Comparison of ENCODE assay signal across 8 cellular contexts in genomic region chr2:68643011-68643873, GRCh38. TPM values are rescaled to one million over a fixed set of nuclear protein-coding genes. Genes with fewer than 3 reads are reported as not detected.
DNase-seq lines count a peak whose midpoint lies in the region; ATAC-seq and TF ChIP-seq lines count a peak whose summit lies in the region.

Gene PROKR1, plus strand, starts transcription at chr2:68643579. Its CDS starts 2,243 bp downstream, at chr2:68645822.

- peaks cover 3 to 11% (median 5%) of the 10 kb centered on the region in 4 donors for H3K4me1 ChIP-seq in liver (ENCODE audit: control insufficient read depth in 4 of 4, insufficient read depth in 4 of 4, low read length in 3 of 4)
- peaks cover 14% of the 10 kb centered on the region for H3K4me1 ChIP-seq in suprapubic skin

- no peak for TF ChIP-seq EP300 in suprapubic skin (IDR thresholded peaks at IDR 0.05)

- no peaks in the 10 kb centered on the region for H3K9me3 ChIP-seq in liver (ENCODE audit: control insufficient read depth in 4 of 4, low read length in 3 of 4)
- no peaks in the 10 kb centered on the region for H3K9me3 ChIP-seq in suprapubic skin

- H3K27me3 ChIP-seq in liver (ENCODE audit: control insufficient read depth in 4 of 4, insufficient read depth in 4 of 4, low read length in 3 of 4) (no peaks in the 10 kb centered on the region), suprapubic skin (peaks cover 54% of the 10 kb centered on the region)

- no peak for TF ChIP-seq POLR2A in suprapubic skin (IDR thresholded peaks at IDR 0.05)

- peak; percentile 61 for DNase-seq in NCI-H345 (lab: John Stamatoyannopoulos, UW)
- no peak for DNase-seq in NCI-H345 treated with DMSO at 0.1 percent for 48 hours (lab: John Stamatoyannopoulos, UW; ENCODE audit: unreplicated experiment)
- DNase-seq in NCI-H460 (ENCODE audit: extremely low read depth, low read depth), result peak; percentile 8
- no peak for DNase-seq in central memory CD8-positive, alpha-beta T cell (ENCODE audit: low spot score in 2 of 2)
- DNase-seq in suprapubic skin (ENCODE audit: low spot score in 2 of 2), result no peak

- WGBS in liver, result 2% methylated on average over 86 of the region's 86 CpGs
- 15% methylated on average over 6 of the region's 86 CpGs for WGBS in suprapubic skin

- H3K4me1 Mint-ChIP-seq in central memory CD8-positive, alpha-beta T cell, result no peaks in the 10 kb centered on the region

- TF ChIP-seq RAD21 in liver (IDR thresholded peaks at IDR 0.05), result no peak

- H3K36me3 Mint-ChIP-seq in central memory CD8-positive, alpha-beta T cell (ENCODE audit: insufficient read depth), result no peaks in the 10 kb centered on the region

- peaks cover 10% of the 10 kb centered on the region for H3K9me3 Mint-ChIP-seq in central memory CD8-positive, alpha-beta T cell

- H3K27ac Mint-ChIP-seq in central memory CD8-positive, alpha-beta T cell (ENCODE audit: low read depth), result no peak within 1 kb of the TSS

- H3K27ac ChIP-seq in liver (ENCODE audit: low read depth in 1 of 2, low read length in 2 of 2) (no peak within 1 kb of the TSS), suprapubic skin (no peak within 1 kb of the TSS)

- ATAC-seq in central memory CD8-positive, alpha-beta T cell (replicated peaks; ENCODE audit: extremely low read depth, poor library complexity, severe bottlenecking), result peak; percentile 14
- no peak for ATAC-seq in HG02970 (IDR thresholded peaks at IDR 0.05; ENCODE audit: low FRiP score, unreplicated experiment)
- no peak for ATAC-seq in GM21447 (IDR thresholded peaks at IDR 0.05; ENCODE audit: unreplicated experiment)

- TF ChIP-seq CTCF in liver (IDR thresholded peaks at IDR 0.05; ENCODE audit: low read depth, low read length, missing input control) (no peak), suprapubic skin (IDR thresholded peaks at IDR 0.05) (no peak)

- H3K4me3 ChIP-seq in liver (ENCODE audit: low read depth in 1 of 3, low read length in 3 of 3) (peak within 1 kb of the TSS in 2 of 3 donors; percentile 46 to 68), suprapubic skin (peak within 1 kb of the TSS; percentile 59)

- H3K36me3 ChIP-seq in liver (ENCODE audit: control insufficient read depth in 4 of 4, insufficient read depth in 3 of 4, low read depth in 1 of 4, low read length in 3 of 4) (no peaks in the 10 kb centered on the region), suprapubic skin (no peaks in the 10 kb centered on the region)

- no peak within 1 kb of the TSS for H3K9ac ChIP-seq in liver (ENCODE audit: low read depth in 1 of 2, low read length in 2 of 2)

- H3K27me3 Mint-ChIP-seq in central memory CD8-positive, alpha-beta T cell, result peaks cover 81% of the 10 kb centered on the region

- peak within 1 kb of the TSS; percentile 46 for H3K4me3 Mint-ChIP-seq in central memory CD8-positive, alpha-beta T cell

TF ChIP-seq in liver, 16 proteins besides CTCF, POLR2A, EP300 and RAD21:
- TF ChIP-seq ZBTB33 (IDR thresholded peaks at IDR 0.05) (no peak), RXRA (IDR thresholded peaks at IDR 0.05) (no peak), HNF4A (conservative IDR thresholded peaks at IDR 0.05) (no peak), JUND (IDR thresholded peaks at IDR 0.05) (no peak), FOXA2 (IDR thresholded peaks at IDR 0.05) (no peak), REST (IDR thresholded peaks at IDR 0.05) (no peak)

RNA-seq across cellular contexts. Expression of gene PROKR1, which starts in this region (rescaled TPM):
- not detected in 2 replicates for total RNA-seq in NCI-H460 (2014; rRNA removed; shearing (Covaris generic))
- polyA plus RNA-seq in NCI-H460 (2014; cell fraction: nucleus; rRNA removed), result not detected in 2 replicates
- under 1 TPM in 1 of 2 donors, not detected in 1; 0.05 TPM for total RNA-seq in liver
- polyA plus RNA-seq in liver, result under 1 TPM in 1 of 2 donors, not detected in 1; 0.02 TPM
- under 1 TPM in 2 of 4 donors, not detected in 2; 0.13 to 0.24 TPM for total RNA-seq in suprapubic skin

Comparison
In these comparisons a context has a peak if more than half of its experiments do, and no peak if none do; other contexts are left out.
1. Peak in DNase-seq in NCI-H460; RNA of the gene not detected or under 1 TPM.